In the genomic region with DNA sequence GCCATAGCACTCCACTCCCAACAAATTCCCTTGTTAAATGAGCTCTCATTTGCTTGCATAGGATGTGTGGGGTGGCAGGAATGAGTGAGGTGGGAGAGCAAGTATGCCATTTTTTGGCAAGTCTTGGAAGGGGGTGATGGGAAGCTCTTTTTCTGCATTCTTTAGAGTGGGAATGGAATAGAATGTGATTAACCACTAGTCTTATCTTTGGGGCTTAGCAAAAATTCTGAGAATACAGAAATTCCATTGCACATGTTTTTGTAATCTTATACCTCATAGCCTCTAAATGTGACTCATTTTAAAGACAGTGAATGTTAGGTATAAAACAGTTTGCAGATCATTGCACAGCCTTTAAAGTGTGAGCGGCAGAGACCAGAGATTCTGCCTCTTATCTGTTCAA, we compare ENCODE assay signal across 18 cellular contexts. TPM values are rescaled to one million over a fixed set of nuclear protein-coding genes. Genes with fewer than 3 reads are reported as not detected.
DNase-seq lines count a peak whose midpoint lies in the region; ATAC-seq and TF ChIP-seq lines count a peak whose summit lies in the region.
"Had no signal": no experiment of that assay in that cellular context is flagged by ENCODE, and none has a peak within 500 bp of the region (broad histone marks: within the 10 kb centered on the region; RNA-seq: fewer than 3 reads in every experiment).

No MANE protein-coding gene starts in this region.

- H3K9me2 ChIP-seq in PC-9 (ENCODE audit: insufficient read depth), result no peaks in the 10 kb centered on the region; the same call in 1 of the 2 replicates

- H3K27ac ChIP-seq in PC-9, result no peak overlapping the region
- H3K27ac ChIP-seq: psoas muscle had no signal

- H3K9me3 ChIP-seq in PC-9 (ENCODE audit: insufficient read depth, low read depth), result no peaks in the 10 kb centered on the region
- H3K9me3 ChIP-seq: psoas muscle had no signal

- no peaks in the 10 kb centered on the region for H4K20me1 ChIP-seq in PC-9 (ENCODE audit: insufficient read depth)

- H3K79me2 ChIP-seq in PC-9 (ENCODE audit: low read depth), result no peaks in the 10 kb centered on the region

- no TSS peak for BruUV-seq in PC-9 (replicated peaks; lab: Mats Ljungman, UMichigan)

- no peak overlapping the region for H3K4me3 Mint-ChIP-seq in activated T-cell treated with anti-CD3 and anti-CD28 coated beads, Interleukin-2, amount 50 U/mL, for 4 hours
- H3K4me3 Mint-ChIP-seq: activated naive CD4-positive, alpha-beta T cell treated with anti-CD3 and anti-CD28 coated beads, Interleukin-2, amount 10 ng/mL, durations not matched to agents 7 days and 5 days; brain; nephron progenitor cell had no signal

- DNase-seq in EH (ENCODE audit: low read depth) (peak; percentile 95), NCI-H226 (peak; percentile 84), choroid plexus epithelial cell (ENCODE audit: low read depth) (peak; percentile 77), retinal pigment epithelial cell (ENCODE audit: low read depth) (peak; percentile 41), PC-9 (no peak), GM13976 (ENCODE audit: low spot score) (no peak)
- DNase-seq in stimulated activated naive CD4-positive, alpha-beta T cell (lab: John Stamatoyannopoulos, UW), result no peak
- DNase-seq in activated T-cell treated with anti-CD3 and anti-CD28 coated beads, Interleukin-2, amount 50 U/mL, for 4 hours, result no peak
- DNase-seq: activated CD4-positive, alpha-beta T cell treated with anti-CD3 and anti-CD28 coated beads, Interleukin-2, amount 50 U/mL, for 4 hours; activated naive CD4-positive, alpha-beta T cell treated with anti-CD3 and anti-CD28 coated beads, Interleukin-2, amount 10 ng/mL, durations not matched to agents 7 days and 5 days; NCI-H1417 treated with DMSO at 0.1 percent for 48 hours; NCI-H526 treated with DMSO at 0.1 percent for 48 hours; nephron progenitor cell; psoas muscle; SIG-M5; stimulated activated CD8-positive, alpha-beta memory T cell treated with anti-CD3 and anti-CD28 coated beads, Interleukin-4, amount 100 ng/mL, for 48 hours had no signal

- in situ Hi-C loops in GM13976 (cut with MboI; ENCODE audit: low sequenced_read_pairs, unreplicated experiment), result no loop called here

- peaks cover 6% of the 10 kb centered on the region for H3K27me3 ChIP-seq in PC-9 (ENCODE audit: insufficient read depth, low read depth)

- ATAC-seq in activated T-cell treated with anti-CD3 and anti-CD28 coated beads, Interleukin-2, amount 50 U/mL, for 4 hours, result no peak
- ATAC-seq: left lobe of liver, psoas muscle had no signal

- H3K4me1 Mint-ChIP-seq in activated T-cell treated with anti-CD3 and anti-CD28 coated beads, Interleukin-2, amount 50 U/mL, for 4 hours (ENCODE audit: low read depth), result no peaks in the 10 kb centered on the region
- H3K4me1 Mint-ChIP-seq: activated naive CD4-positive, alpha-beta T cell treated with anti-CD3 and anti-CD28 coated beads, Interleukin-2, amount 10 ng/mL, durations not matched to agents 7 days and 5 days; brain had no signal

- peaks cover 3% of the 10 kb centered on the region for H3K9me3 Mint-ChIP-seq in activated T-cell treated with anti-CD3 and anti-CD28 coated beads, Interleukin-2, amount 50 U/mL, for 4 hours
- H3K9me3 Mint-ChIP-seq: activated naive CD4-positive, alpha-beta T cell treated with anti-CD3 and anti-CD28 coated beads, Interleukin-2, amount 10 ng/mL, durations not matched to agents 7 days and 5 days had no signal

- CTCF ChIA-PET in PC-9 (lab: Charles Lee), result no interaction called here

- H3K27me3 Mint-ChIP-seq in activated T-cell treated with anti-CD3 and anti-CD28 coated beads, Interleukin-2, amount 50 U/mL, for 4 hours (ENCODE audit: low read depth), result peaks cover 5% of the 10 kb centered on the region
- H3K27me3 Mint-ChIP-seq: brain had no signal

- TF ChIP-seq CTCF in choroid plexus epithelial cell (conservative IDR thresholded peaks at IDR 0.05; ENCODE audit: low read depth, low read length), result no peak
- TF ChIP-seq CTCF in retinal pigment epithelial cell (conservative IDR thresholded peaks at IDR 0.05; ENCODE audit: low read depth, low read length), result no peak
- no peak for TF ChIP-seq CTCF in PC-9 (conservative IDR thresholded peaks at IDR 0.05)
- TF ChIP-seq CTCF in GM13976 (IDR thresholded peaks at IDR 0.05; ENCODE audit: borderline replicate concordance, control extremely low read depth, extremely low read depth, insufficient read depth, missing control alignments), result no peak

- POLR2A ChIA-PET in PC-9 (lab: Charles Lee; ENCODE audit: unreplicated experiment), result interaction anchor here (0.6 to 0.7 kb wide), 2 partner anchors 16 to 56 kb away, joined by 3 to 4 read pairs; no protein-coding TSS in a partner anchor

- no peak overlapping the region for H3K4me2 ChIP-seq in PC-9

- H3F3A ChIP-seq in PC-9 (ENCODE audit: insufficient read depth, low read depth), result no peaks in the 10 kb centered on the region

- no peaks in the 10 kb centered on the region for H3K36me3 ChIP-seq in PC-9 (ENCODE audit: low read depth)

- H2AFZ ChIP-seq in PC-9, result no peak overlapping the region

- no peaks in the 10 kb centered on the region for H3K36me3 Mint-ChIP-seq in activated T-cell treated with anti-CD3 and anti-CD28 coated beads, Interleukin-2, amount 50 U/mL, for 4 hours (ENCODE audit: insufficient read depth)
- H3K36me3 Mint-ChIP-seq: activated naive CD4-positive, alpha-beta T cell treated with anti-CD3 and anti-CD28 coated beads, Interleukin-2, amount 10 ng/mL, durations not matched to agents 7 days and 5 days; brain had no signal

- intact Hi-C loops in PC-9 (cut with micrococcal nuclease; ENCODE audit: unreplicated experiment), result no loop called here

- H3K4me3 ChIP-seq in choroid plexus epithelial cell (ENCODE audit: low read depth, low read length), result no peak overlapping the region
- H3K4me3 ChIP-seq in retinal pigment epithelial cell (ENCODE audit: low read length), result no peak overlapping the region
- no peak overlapping the region for H3K4me3 ChIP-seq in PC-9
- H3K4me3 ChIP-seq: psoas muscle had no signal

- no peaks in the 10 kb centered on the region for H3K4me1 ChIP-seq in PC-9 (replicated peaks; ENCODE audit: insufficient read depth)
- H3K4me1 ChIP-seq: psoas muscle had no signal

RNA-seq across cellular contexts. Expression of a gene that starts 28.4 kb away (rescaled TPM):
- 10 to 100 TPM; 25.0 to 27.1 (median 25.2) TPM for total RNA-seq in activated T-cell treated with anti-CD3 and anti-CD28 coated beads, Interleukin-2, amount 50 U/mL, for 4 hours
- 24.8 and 36.3 TPM in 2 replicates for total RNA-seq in PC-9 (2021)

Comparison
In these comparisons a context has a peak if more than half of its experiments do, and no peak if none do; other contexts are left out.
1. DNase-seq: peak in EH (single experiment), NCI-H226 (single experiment), choroid plexus epithelial cell (single experiment) and retinal pigment epithelial cell (single experiment); none in stimulated activated naive CD4-positive, alpha-beta T cell (0 of 6), activated T-cell treated with anti-CD3 and anti-CD28 coated beads, Interleukin-2, amount 50 U/mL, for 4 hours (single experiment), PC-9 (0 of 2) and GM13976 (single experiment).